ENCODE assay signal across 31 cellular contexts in the genomic region with DNA sequence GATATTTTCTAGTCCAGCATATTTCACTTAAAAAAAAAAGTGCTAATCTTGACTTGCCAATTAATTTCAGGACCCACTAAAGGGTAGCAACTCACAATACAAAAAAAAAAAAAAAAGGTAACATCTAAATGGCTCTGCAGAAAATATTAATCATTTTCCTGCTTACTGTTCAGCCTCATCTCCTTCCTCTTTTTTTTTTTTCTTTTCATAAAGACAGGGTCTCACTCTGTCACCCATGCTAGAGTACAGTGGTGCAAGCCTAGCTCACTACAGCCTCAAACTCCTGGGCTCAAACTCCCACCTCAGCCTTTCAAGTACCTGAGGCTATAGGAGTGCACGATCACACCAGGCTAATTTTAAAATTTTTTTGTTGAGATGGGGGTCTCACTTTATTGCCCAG.
"Had no signal": no experiment of that assay in that cellular context is flagged by ENCODE, and none has a peak within 500 bp of the region (broad histone marks: within the 10 kb centered on the region; RNA-seq: fewer than 3 reads in every experiment).

No MANE protein-coding gene starts in this region.

- H2AFZ ChIP-seq: PC-9 had no signal

- H3K4me3 Mint-ChIP-seq: activated CD4-positive, alpha-beta T cell treated with anti-CD3 and anti-CD28 coated beads for 36 hours; activated CD4-positive, alpha-beta T cell treated with anti-CD3 and anti-CD28 coated beads, Interleukin-2, amount 10 ng/mL, durations not matched to agents 7 days and 5 days; activated CD8-positive, alpha-beta T cell treated with anti-CD3 and anti-CD28 coated beads, Interleukin-2, amount 10 ng/mL, durations not matched to agents 7 days and 5 days; activated naive CD4-positive, alpha-beta T cell treated with anti-CD3 and anti-CD28 coated beads, Interleukin-2, amount 10 ng/mL, durations not matched to agents 7 days and 5 days; activated naive CD8-positive, alpha-beta T cell; activated naive CD8-positive, alpha-beta T cell treated with anti-CD3 and anti-CD28 coated beads, Interleukin-2, amount 50 U/mL, for 24 hours; activated T-cell treated with anti-CD3 and anti-CD28 coated beads, Interleukin-2, amount 50 U/mL, for 4 hours; T-cell had no signal

- H3K27me3 Mint-ChIP-seq: activated CD4-positive, alpha-beta T cell treated with anti-CD3 and anti-CD28 coated beads for 36 hours; activated CD4-positive, alpha-beta T cell treated with anti-CD3 and anti-CD28 coated beads, Interleukin-2, amount 10 ng/mL, durations not matched to agents 7 days and 5 days; activated naive CD4-positive, alpha-beta T cell treated with anti-CD3 and anti-CD28 coated beads, Interleukin-2, amount 10 ng/mL, durations not matched to agents 7 days and 5 days; activated naive CD8-positive, alpha-beta T cell; activated naive CD8-positive, alpha-beta T cell treated with anti-CD3 and anti-CD28 coated beads, Interleukin-2, amount 50 U/mL, for 24 hours; T-cell had no signal

- H3K27me3 ChIP-seq: brain microvascular endothelial cell, MG63 had no signal

- ATAC-seq: activated CD4-positive, alpha-beta T cell treated with anti-CD3 and anti-CD28 coated beads for 36 hours; activated CD8-positive, alpha-beta T cell treated with anti-CD3 and anti-CD28 coated beads, Interleukin-2, amount 10 ng/mL, durations not matched to agents 7 days and 5 days; activated naive CD8-positive, alpha-beta T cell treated with anti-CD3 and anti-CD28 coated beads, Interleukin-2, amount 50 U/mL, for 24 hours; activated T-cell treated with anti-CD3 and anti-CD28 coated beads, Interleukin-2, amount 50 U/mL, for 4 hours; K562; Right ventricle myocardium inferior; SK-N-SH treated with all-trans-retinoic acid at 6 μM for 48 hours; T-cell had no signal

- H3K9me3 Mint-ChIP-seq: activated CD4-positive, alpha-beta T cell treated with anti-CD3 and anti-CD28 coated beads, Interleukin-2, amount 10 ng/mL, durations not matched to agents 7 days and 5 days; activated naive CD4-positive, alpha-beta T cell treated with anti-CD3 and anti-CD28 coated beads, Interleukin-2, amount 10 ng/mL, durations not matched to agents 7 days and 5 days; activated naive CD8-positive, alpha-beta T cell treated with anti-CD3 and anti-CD28 coated beads, Interleukin-2, amount 50 U/mL, for 24 hours; activated T-cell treated with anti-CD3 and anti-CD28 coated beads, Interleukin-2, amount 50 U/mL, for 4 hours; T-cell had no signal

- DNase-seq: activated CD4-positive, alpha-beta T cell treated with anti-CD3 and anti-CD28 coated beads for 36 hours; activated CD4-positive, alpha-beta T cell treated with anti-CD3 and anti-CD28 coated beads, Interleukin-2, amount 10 ng/mL, durations not matched to agents 7 days and 5 days; activated CD4-positive, alpha-beta T cell treated with anti-CD3 and anti-CD28 coated beads, Interleukin-2, amount 50 U/mL, for 48 hours; activated CD8-positive, alpha-beta T cell treated with anti-CD3 and anti-CD28 coated beads, Interleukin-2, amount 10 ng/mL, durations not matched to agents 7 days and 5 days; activated effector memory CD4-positive, alpha-beta T cell treated with Interleukin-2 at 50 U/mL for 16 hours; activated naive CD4-positive, alpha-beta T cell treated with anti-CD3 and anti-CD28 coated beads, Interleukin-2, amount 10 ng/mL, durations not matched to agents 7 days and 5 days; activated naive CD8-positive, alpha-beta T cell treated with anti-CD3 and anti-CD28 coated beads, Interleukin-2, amount 50 U/mL, for 24 hours; activated T-cell treated with anti-CD3 and anti-CD28 coated beads, Interleukin-2, amount 50 U/mL, for 4 hours; aorta; brain microvascular endothelial cell; central memory CD4-positive, alpha-beta T cell; Kasumi-1; MG63; NCI-H1048; NCI-H1105 treated with DMSO at 0.1 percent for 48 hours; NCI-H1436 treated with DMSO at 0.1 percent for 48 hours; NCI-H1694 treated with DMSO at 0.1 percent for 48 hours; NCI-H2029; NCI-H2171; NCI-H524 treated with DMSO at 0.1 percent for 48 hours; PC-9; SIG-M5; T-cell; T-helper 2 cell; T-helper 9 cell; WERI-Rb-1 had no signal

- H3K27ac ChIP-seq: brain microvascular endothelial cell, PC-9, RWPE1, WERI-Rb-1 had no signal

- H3K9me3 ChIP-seq: MG63 had no signal

- H3K4me2 ChIP-seq: PC-9 had no signal

- H3K27ac Mint-ChIP-seq: activated CD4-positive, alpha-beta T cell treated with anti-CD3 and anti-CD28 coated beads for 36 hours; activated CD4-positive, alpha-beta T cell treated with anti-CD3 and anti-CD28 coated beads, Interleukin-2, amount 10 ng/mL, durations not matched to agents 7 days and 5 days; activated CD8-positive, alpha-beta T cell treated with anti-CD3 and anti-CD28 coated beads, Interleukin-2, amount 10 ng/mL, durations not matched to agents 7 days and 5 days; activated naive CD4-positive, alpha-beta T cell treated with anti-CD3 and anti-CD28 coated beads, Interleukin-2, amount 10 ng/mL, durations not matched to agents 7 days and 5 days; activated naive CD8-positive, alpha-beta T cell treated with anti-CD3 and anti-CD28 coated beads, Interleukin-2, amount 50 U/mL, for 24 hours; T-cell had no signal

- H3K4me3 ChIP-seq: K562, MG63, PC-9 had no signal

- H3K4me1 Mint-ChIP-seq: activated naive CD4-positive, alpha-beta T cell treated with anti-CD3 and anti-CD28 coated beads, Interleukin-2, amount 10 ng/mL, durations not matched to agents 7 days and 5 days had no signal

- H3K36me3 ChIP-seq: brain microvascular endothelial cell had no signal
